ENCODE assay signal across 31 cellular contexts in genomic region chr7:137950263-137950621, GRCh38. TPM values are rescaled to one million over a fixed set of nuclear protein-coding genes. Genes with fewer than 3 reads are reported as not detected.
DNase-seq lines count a peak whose midpoint lies in the region; ATAC-seq, FAIRE-seq and TF ChIP-seq lines count a peak whose summit lies in the region.
"Had no signal": no experiment of that assay in that cellular context is flagged by ENCODE, and none has a peak within 500 bp of the region (broad histone marks: within the 10 kb centered on the region; RNA-seq: fewer than 3 reads in every experiment).

No MANE protein-coding gene starts in this region.

- peaks cover 8% of the 10 kb centered on the region for H3K4me1 Mint-ChIP-seq in activated naive CD4-positive, alpha-beta T cell treated with anti-CD3 and anti-CD28 coated beads for 36 hours (ENCODE audit: low read depth)
- H3K4me1 Mint-ChIP-seq in type B pancreatic cell (ENCODE audit: unreplicated experiment): peaks cover 61% of the 10 kb centered on the region

- no peaks in the 10 kb centered on the region for H3K9me2 ChIP-seq in hepatocyte (replicated peaks; ENCODE audit: insufficient read depth)

- CTCF ChIA-PET in activated naive CD4-positive, alpha-beta T cell treated with anti-CD3 and anti-CD28 coated beads for 36 hours (lab: Charles Lee): interaction anchor here (1.2 kb wide), 1 partner anchor 52 kb away, joined by 3 read pairs; the partner anchor contains the start of gene CREB3L2

- H2AFZ ChIP-seq in hepatocyte: no peak overlapping the region

- H3K9me3 ChIP-seq in hepatocyte (ENCODE audit: low read depth): no peaks in the 10 kb centered on the region
- H3K9me3 ChIP-seq: A549, esophagus muscularis mucosa, SJCRH30, upper lobe of right lung had no signal

- H3K27ac ChIP-seq in hepatocyte: peak overlapping the region; percentile 93
- H3K27ac ChIP-seq: A549, foreskin keratinocyte, SJCRH30, upper lobe of right lung, WERI-Rb-1 had no signal

- peak; percentile 49 to 51 for ATAC-seq in activated naive CD4-positive, alpha-beta T cell treated with anti-CD3 and anti-CD28 coated beads, Interleukin-2, amount 50 U/mL, for 72 hours
- ATAC-seq in HG02588 (IDR thresholded peaks at IDR 0.05; ENCODE audit: unreplicated experiment): no peak
- ATAC-seq in GM18858 (IDR thresholded peaks at IDR 0.05; ENCODE audit: unreplicated experiment): no peak
- ATAC-seq: A549, foreskin keratinocyte, upper lobe of right lung had no signal

- H3K36me3 Mint-ChIP-seq in activated naive CD4-positive, alpha-beta T cell treated with anti-CD3 and anti-CD28 coated beads, Interleukin-2, amount 50 U/mL, for 72 hours: no peaks in the 10 kb centered on the region
- peaks cover 2% of the 10 kb centered on the region for H3K36me3 Mint-ChIP-seq in activated naive CD4-positive, alpha-beta T cell treated with anti-CD3 and anti-CD28 coated beads for 36 hours (ENCODE audit: low read depth)
- H3K36me3 Mint-ChIP-seq in type B pancreatic cell: peaks cover 13% of the 10 kb centered on the region

- no peak overlapping the region for H3K4me3 Mint-ChIP-seq in activated naive CD4-positive, alpha-beta T cell treated with anti-CD3 and anti-CD28 coated beads for 36 hours
- no peak overlapping the region for H3K4me3 Mint-ChIP-seq in type B pancreatic cell
- H3K4me3 Mint-ChIP-seq: activated CD4-positive, alpha-beta T cell treated with anti-CD3 and anti-CD28 coated beads, Interleukin-2, amount 10 ng/mL, durations not matched to agents 24 days and 14 days; CD4-positive, alpha-beta T cell had no signal

- H3K27me3 Mint-ChIP-seq in activated naive CD4-positive, alpha-beta T cell treated with anti-CD3 and anti-CD28 coated beads for 36 hours (ENCODE audit: low read depth): no peaks in the 10 kb centered on the region
- H3K27me3 Mint-ChIP-seq in type B pancreatic cell: no peaks in the 10 kb centered on the region
- H3K27me3 Mint-ChIP-seq: activated CD4-positive, alpha-beta T cell treated with anti-CD3 and anti-CD28 coated beads, Interleukin-2, amount 10 ng/mL, durations not matched to agents 24 days and 14 days; CD4-positive, alpha-beta T cell had no signal

- H3K79me2 ChIP-seq in hepatocyte: peaks cover 81% of the 10 kb centered on the region

- no peaks in the 10 kb centered on the region for H4K20me1 ChIP-seq in hepatocyte (ENCODE audit: insufficient read depth, poor library complexity, severe bottlenecking)

- WGBS in hepatocyte (ENCODE audit: low lambda C conversion rate, missing lambda C conversion rate): 60% methylated on average over 4 of the region's 4 CpGs

- H3K9me3 Mint-ChIP-seq in activated naive CD4-positive, alpha-beta T cell treated with anti-CD3 and anti-CD28 coated beads, Interleukin-2, amount 50 U/mL, for 72 hours: no peaks in the 10 kb centered on the region
- no peaks in the 10 kb centered on the region for H3K9me3 Mint-ChIP-seq in activated naive CD4-positive, alpha-beta T cell treated with anti-CD3 and anti-CD28 coated beads for 36 hours
- no peaks in the 10 kb centered on the region for H3K9me3 Mint-ChIP-seq in type B pancreatic cell
- H3K9me3 Mint-ChIP-seq: CD4-positive, alpha-beta T cell had no signal

- H3K36me3 ChIP-seq in hepatocyte (replicated peaks; ENCODE audit: insufficient read depth, low read depth): no peaks in the 10 kb centered on the region
- H3K36me3 ChIP-seq: esophagus muscularis mucosa, SJCRH30, upper lobe of right lung, WERI-Rb-1 had no signal

- DNase-seq in activated naive CD4-positive, alpha-beta T cell treated with anti-CD3 and anti-CD28 coated beads, Interleukin-2, amount 50 U/mL, for 72 hours (ENCODE audit: low spot score in 2 of 2): no peak
- no peak for DNase-seq in activated naive CD4-positive, alpha-beta T cell treated with anti-CD3 and anti-CD28 coated beads for 36 hours
- peak; percentile 84 for DNase-seq in SW480 (ENCODE audit: low spot score)
- DNase-seq in hepatocyte (ENCODE audit: low spot score): no peak
- no peak for DNase-seq in type B pancreatic cell (ENCODE audit: extremely low spot score, unreplicated experiment)
- no peak for DNase-seq in urothelium cell line (ENCODE audit: low spot score)
- DNase-seq: activated CD4-positive, alpha-beta T cell treated with anti-CD3 and anti-CD28 coated beads, Interleukin-2, amount 10 ng/mL, durations not matched to agents 24 days and 14 days; activated CD8-positive, alpha-beta memory T cell treated with anti-CD3 and anti-CD28 coated beads for 24 hours; activated effector memory CD4-positive, alpha-beta T cell treated with anti-CD3 and anti-CD28 coated beads, Interleukin-2, amount 50 U/mL, for 16 hours; activated T-cell treated with anti-CD3 and anti-CD28 coated beads for 4 hours; CD4-positive, alpha-beta T cell; dermis blood vessel endothelial cell; foreskin keratinocyte; H7; head of caudate nucleus; kidney; left ventricle myocardium superior; mesendoderm; NCI-H146; NCI-H2171; SJCRH30; stimulated activated CD4-positive, alpha-beta T cell treated with anti-CD3 and anti-CD28 coated beads, Interleukin-15, amount 100 ng/mL, for 24 hours; stimulated activated CD4-positive, alpha-beta T cell treated with anti-CD3 and anti-CD28 coated beads, Interleukin-4, amount 100 ng/mL, for 4 hours; T1000; upper lobe of right lung; WERI-Rb-1 had no signal

- no peak overlapping the region for H3K27ac Mint-ChIP-seq in activated naive CD4-positive, alpha-beta T cell treated with anti-CD3 and anti-CD28 coated beads, Interleukin-2, amount 50 U/mL, for 72 hours
- H3K27ac Mint-ChIP-seq in activated naive CD4-positive, alpha-beta T cell treated with anti-CD3 and anti-CD28 coated beads for 36 hours: no peak overlapping the region
- peak overlapping the region; percentile 48 for H3K27ac Mint-ChIP-seq in type B pancreatic cell
- H3K27ac Mint-ChIP-seq: activated CD4-positive, alpha-beta T cell treated with anti-CD3 and anti-CD28 coated beads, Interleukin-2, amount 10 ng/mL, durations not matched to agents 24 days and 14 days; CD4-positive, alpha-beta T cell had no signal

- no peak for TF ChIP-seq CTCF in hepatocyte (IDR thresholded peaks at IDR 0.05; ENCODE audit: poor library complexity)
- no peak for TF ChIP-seq CTCF in type B pancreatic cell (conservative IDR thresholded peaks at IDR 0.05)

- H3K4me3 ChIP-seq in hepatocyte: no peak overlapping the region
- H3K4me3 ChIP-seq: A549, esophagus muscularis mucosa, SJCRH30, upper lobe of right lung had no signal

- no peak overlapping the region for H3K4me2 ChIP-seq in hepatocyte
- H3K4me2 ChIP-seq: A549 had no signal

- FAIRE-seq in urothelium cell line (lab: Jason Lieb, UNC): no peak
- FAIRE-seq: A549, endometrium, kidney had no signal

- peaks cover 51% of the 10 kb centered on the region for H3K4me1 ChIP-seq in hepatocyte (ENCODE audit: insufficient read depth)

- no peaks in the 10 kb centered on the region for H3K27me3 ChIP-seq in hepatocyte
- H3K27me3 ChIP-seq: esophagus muscularis mucosa, foreskin keratinocyte, SJCRH30, upper lobe of right lung had no signal

- intact Hi-C loops in activated naive CD4-positive, alpha-beta T cell treated with anti-CD3 and anti-CD28 coated beads for 36 hours (cut with micrococcal nuclease): no loop called here

RNA-seq across cellular contexts. Expression of gene CREB3L2, which starts 51.6 kb away (rescaled TPM):
- total RNA-seq in activated naive CD4-positive, alpha-beta T cell treated with anti-CD3 and anti-CD28 coated beads, Interleukin-2, amount 50 U/mL, for 72 hours: 10 to 100 TPM; 20.2 to 27.1 TPM
- total RNA-seq in activated naive CD4-positive, alpha-beta T cell treated with anti-CD3 and anti-CD28 coated beads for 36 hours: 10 to 100 TPM; 14.1 to 15.7 TPM
- total RNA-seq in hepatocyte (33.9 and 38.3 TPM in 2 replicates), type B pancreatic cell (ENCODE audit: low replicate concordance) (85.8 and 173 TPM in 2 replicates)
- 34.4 and 37.6 TPM in 2 replicates for polyA plus RNA-seq in hepatocyte

Comparison
In these comparisons a context has a peak if more than half of its experiments do, and no peak if none do; other contexts are left out.
1. ATAC-seq: peak in activated naive CD4-positive, alpha-beta T cell treated with anti-CD3 and anti-CD28 coated beads, Interleukin-2, amount 50 U/mL, for 72 hours (2 of 2); none in HG02588 (single experiment) and GM18858 (single experiment).